Comparison of ENCODE assay signal across 10 cellular contexts in the genomic region with DNA sequence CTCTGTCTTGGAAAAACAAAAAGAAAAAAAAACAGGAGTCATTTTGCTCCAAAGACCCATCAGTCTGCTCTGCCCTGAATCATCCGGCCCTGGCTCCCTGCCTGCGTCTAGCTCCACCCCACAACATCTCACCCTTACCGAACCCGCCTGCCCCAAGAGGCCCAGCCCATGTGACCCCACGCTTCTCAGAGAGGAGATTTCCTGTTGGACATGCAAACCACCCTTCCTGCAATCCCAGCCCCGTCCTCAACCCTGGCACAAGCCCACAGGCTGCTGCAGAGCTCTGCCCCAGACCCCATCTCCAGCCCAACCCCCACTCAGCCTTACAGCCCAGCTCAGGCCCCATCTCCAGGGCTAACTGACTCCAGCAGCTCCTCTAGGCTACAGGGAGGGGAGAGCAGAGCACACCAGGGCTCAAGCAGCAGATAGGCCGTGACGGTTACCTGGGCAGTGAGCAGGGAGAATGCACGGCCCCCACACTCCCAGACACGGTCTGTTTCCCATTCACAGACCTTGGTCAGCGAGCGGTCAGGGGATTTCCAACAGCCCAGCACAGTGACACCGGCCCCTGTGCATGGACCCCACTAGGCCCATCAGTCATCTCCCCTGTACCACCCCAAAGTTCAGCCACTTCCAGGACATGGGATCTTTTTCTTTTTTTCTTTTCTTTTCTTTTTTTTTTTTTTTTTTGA.
DNase-seq lines count a peak whose midpoint lies in the region; ATAC-seq and TF ChIP-seq lines count a peak whose summit lies in the region.
"Had no signal": no experiment of that assay in that cellular context is flagged by ENCODE, and none has a peak within 500 bp of the region (broad histone marks: within the 10 kb centered on the region; RNA-seq: fewer than 3 reads in every experiment).

No MANE protein-coding gene starts in this region.

- H3K27ac Mint-ChIP-seq in osteocyte (ENCODE audit: unreplicated experiment), result peak overlapping the region; percentile 93

- no peaks in the 10 kb centered on the region for H3K9me3 ChIP-seq in gastroesophageal sphincter

- in situ Hi-C loops in SK-MEL-5 (cut with HindIII; ENCODE audit: low pct_unique_long_range_greater_than_20kb, low sequenced_read_pairs), result no loop called here

- DNase-seq in NCI-H526 (lab: John Stamatoyannopoulos, UW) (peak; percentile 7 to 50), NCI-H526 treated with DMSO at 0.1 percent for 48 hours (lab: John Stamatoyannopoulos, UW) (no peak), SK-MEL-5 (ENCODE audit: low read depth, low spot score) (peak; percentile 78), osteocyte (ENCODE audit: extremely low spot score, unreplicated experiment) (peak; percentile 93), NCI-H748 (lab: John Stamatoyannopoulos, UW; ENCODE audit: unreplicated experiment) (no peak)
- no peak for DNase-seq in activated effector memory CD4-positive, alpha-beta T cell treated with anti-CD3 and anti-CD28 coated beads, Interleukin-2, amount 50 U/mL, for 16 hours

- H3K27me3 ChIP-seq in gastroesophageal sphincter, result no peaks in the 10 kb centered on the region

- peaks cover 30% of the 10 kb centered on the region for H3K4me1 Mint-ChIP-seq in osteocyte (ENCODE audit: unreplicated experiment)
- H3K4me1 Mint-ChIP-seq: central memory CD8-positive, alpha-beta T cell had no signal

- no peaks in the 10 kb centered on the region for H3K27me3 Mint-ChIP-seq in osteocyte (ENCODE audit: unreplicated experiment)
- H3K27me3 Mint-ChIP-seq: central memory CD8-positive, alpha-beta T cell had no signal

- H3K4me1 ChIP-seq in gastroesophageal sphincter, result peaks cover 0 to 25% (median 10%) of the 10 kb centered on the region in 3 donors

- ATAC-seq in HG03135 (IDR thresholded peaks at IDR 0.05; ENCODE audit: unreplicated experiment) (peak; percentile 80), gastroesophageal sphincter (peak; percentile 97)

- no peak overlapping the region for H3K4me3 ChIP-seq in gastroesophageal sphincter

- no peaks in the 10 kb centered on the region for H3K9me3 Mint-ChIP-seq in osteocyte (ENCODE audit: unreplicated experiment)
- H3K9me3 Mint-ChIP-seq: central memory CD8-positive, alpha-beta T cell had no signal

- no peak for TF ChIP-seq POLR2A in gastroesophageal sphincter (IDR thresholded peaks at IDR 0.05)

- peaks cover 6% of the 10 kb centered on the region for H3K36me3 Mint-ChIP-seq in osteocyte (ENCODE audit: unreplicated experiment)

- peak overlapping the region in 3 of 4 donors; percentile 53 to 64 (median 60) for H3K27ac ChIP-seq in gastroesophageal sphincter
- H3K27ac ChIP-seq: C4-2B had no signal

- WGBS in gastroesophageal sphincter (ENCODE audit: low coverage in 1 of 2), 2 donors, result 22 to 38% methylated on average over 8 to 11 of the region's 13 CpGs

- H3K4me3 Mint-ChIP-seq in osteocyte (ENCODE audit: unreplicated experiment), result peak overlapping the region; percentile 8
- H3K4me3 Mint-ChIP-seq: central memory CD8-positive, alpha-beta T cell had no signal

- TF ChIP-seq EP300 in gastroesophageal sphincter (IDR thresholded peaks at IDR 0.05), result no peak

- peak in 1 of 4 experiments; percentile 2 for TF ChIP-seq CTCF in gastroesophageal sphincter (IDR thresholded peaks at IDR 0.05)
- TF ChIP-seq CTCF in osteocyte (IDR thresholded peaks at IDR 0.05), result no peak

- H3K36me3 ChIP-seq in gastroesophageal sphincter, result peaks cover 0 to 37% of the 10 kb centered on the region in 2 donors

Comparison
In these comparisons a context has a peak if more than half of its experiments do, and no peak if none do; other contexts are left out.
1. DNase-seq: peak in NCI-H526 (2 of 2), SK-MEL-5 (single experiment) and osteocyte (single experiment); none in NCI-H526 treated with DMSO at 0.1 percent for 48 hours (single experiment), NCI-H748 (single experiment) and activated effector memory CD4-positive, alpha-beta T cell treated with anti-CD3 and anti-CD28 coated beads, Interleukin-2, amount 50 U/mL, for 16 hours (single experiment).